ENCODE assay signal across 32 cellular contexts in genomic region chr2:116450990-116451389, GRCh38.
"Had no signal": no experiment of that assay in that cellular context is flagged by ENCODE, and none has a peak within 500 bp of the region (broad histone marks: within the 10 kb centered on the region; RNA-seq: fewer than 3 reads in every experiment).

No MANE protein-coding gene starts in this region.

- H3K36me3 ChIP-seq: SJCRH30 had no signal

- H3K27ac ChIP-seq: PC-9, RWPE1, SJCRH30, SK-N-MC had no signal

- H3K27me3 ChIP-seq: SJCRH30 had no signal

- H2AFZ ChIP-seq: PC-9 had no signal

- H3K4me3 ChIP-seq: K562, PC-9, SJCRH30, SK-N-MC had no signal

- H3K4me2 ChIP-seq: PC-9 had no signal

- ATAC-seq: K562, Panc1, Right ventricle myocardium inferior, SK-N-SH treated with all-trans-retinoic acid at 6 μM for 48 hours had no signal

- DNase-seq: Kasumi-1, KG1, MM.1S, MV-4-11, NCI-H1092, NCI-H1105, NCI-H1417 treated with DMSO at 0.1 percent for 48 hours, NCI-H1436 treated with DMSO at 0.1 percent for 48 hours, NCI-H1694 treated with DMSO at 0.1 percent for 48 hours, NCI-H187 treated with DMSO at 0.1 percent for 48 hours, NCI-H2029 treated with DMSO at 0.1 percent for 48 hours, NCI-H2081 treated with DMSO at 0.1 percent for 48 hours, NCI-H2107, NCI-H2171, NCI-H226, NCI-H446 treated with DMSO at 0.1 percent for 48 hours, NCI-H510A, NCI-H524, NCI-H526, NCI-H69, NCI-H748 treated with DMSO at 0.1 percent for 48 hours, NCI-H82, PC-9, SHP77, SIG-M5, SJCRH30 had no signal
